In the genomic region with DNA sequence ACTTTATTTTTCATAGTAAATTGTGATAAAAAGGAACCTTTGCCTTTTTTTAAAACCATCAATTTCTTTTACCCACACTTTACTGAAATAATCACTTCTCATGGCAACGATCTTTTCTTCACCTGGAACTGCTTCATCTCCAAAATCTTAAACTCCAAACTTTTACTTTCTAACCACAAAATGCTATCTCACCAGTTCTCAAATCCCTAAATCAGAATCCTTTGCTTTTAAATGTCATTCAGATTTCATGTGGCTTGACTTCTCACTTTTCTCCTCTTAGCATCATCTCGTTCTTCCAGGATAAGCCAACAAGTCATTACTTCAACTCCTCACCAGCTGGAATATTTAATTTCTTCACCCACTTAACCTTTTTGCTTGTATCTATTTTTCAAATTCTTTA, we compare ENCODE assay signal across 9 cellular contexts.
"Had no signal": no experiment of that assay in that cellular context is flagged by ENCODE, and none has a peak within 500 bp of the region (broad histone marks: within the 10 kb centered on the region; RNA-seq: fewer than 3 reads in every experiment).

No MANE protein-coding gene starts in this region.

- H3K9me3 ChIP-seq: HAP-1 had no signal

- H3K36me3 ChIP-seq: HAP-1 had no signal

- ATAC-seq: HCT116, HepG2 had no signal

- H3K4me3 ChIP-seq: GM23248, HAP-1 had no signal

- H3K9ac ChIP-seq: GM23248 had no signal

- DNase-seq: GM23248, GOT3, H7, HFFc6, KG1 had no signal

- H2AFZ ChIP-seq: GM23248 had no signal

- H3K4me1 ChIP-seq: HAP-1 had no signal

- H3K27ac ChIP-seq: GM23248, HL-60 had no signal
